ENCODE assay signal across 22 cellular contexts in genomic region chr15:65300924-65301441, GRCh38. TPM values are rescaled to one million over a fixed set of nuclear protein-coding genes. Genes with fewer than 3 reads are reported as not detected.
DNase-seq lines count a peak whose midpoint lies in the region; ATAC-seq and TF ChIP-seq lines count a peak whose summit lies in the region.
"Had no signal": no experiment of that assay in that cellular context is flagged by ENCODE, and none has a peak within 500 bp of the region (broad histone marks: within the 10 kb centered on the region; RNA-seq: fewer than 3 reads in every experiment).

No MANE protein-coding gene starts in this region.

- H3K4me1 Mint-ChIP-seq in CD4-positive, CD25-positive, alpha-beta regulatory T cell = peaks cover 13 to 46% (median 33%) of the 10 kb centered on the region in 4 donors
- peaks cover 61% of the 10 kb centered on the region for H3K4me1 Mint-ChIP-seq in CD4-positive, alpha-beta T cell (ENCODE audit: low read depth)
- H3K4me1 Mint-ChIP-seq in activated CD8-positive, alpha-beta T cell treated with anti-CD3 and anti-CD28 coated beads, Interleukin-2, amount 10 ng/mL, durations not matched to agents 7 days and 5 days (ENCODE audit: low read depth) = peaks cover 60% of the 10 kb centered on the region
- H3K4me1 Mint-ChIP-seq in mesothelial cell of epicardium = peaks cover 25% of the 10 kb centered on the region

- no peak for TF ChIP-seq CTCF in CD4-positive, alpha-beta T cell (IDR thresholded peaks at IDR 0.05)
- TF ChIP-seq CTCF in mesothelial cell of epicardium (IDR thresholded peaks at IDR 0.05; ENCODE audit: unreplicated experiment) = no peak

- no peaks in the 10 kb centered on the region for H3K36me3 ChIP-seq in CD4-positive, CD25-positive, alpha-beta regulatory T cell (ENCODE audit: control insufficient read depth, insufficient read depth, low read length)
- H3K36me3 ChIP-seq: breast epithelium, transverse colon had no signal

- H3K36me3 Mint-ChIP-seq in CD4-positive, CD25-positive, alpha-beta regulatory T cell = no peaks in the 10 kb centered on the region
- peaks cover 29% of the 10 kb centered on the region for H3K36me3 Mint-ChIP-seq in CD4-positive, alpha-beta T cell (ENCODE audit: low read depth)
- peaks cover 7% of the 10 kb centered on the region for H3K36me3 Mint-ChIP-seq in activated CD8-positive, alpha-beta T cell treated with anti-CD3 and anti-CD28 coated beads, Interleukin-2, amount 10 ng/mL, durations not matched to agents 7 days and 5 days (ENCODE audit: low read depth)
- H3K36me3 Mint-ChIP-seq in mesothelial cell of epicardium = no peaks in the 10 kb centered on the region

- DNase-seq in CD4-positive, CD25-positive, alpha-beta regulatory T cell = no peak
- no peak for DNase-seq in CD4-positive, alpha-beta T cell
- no peak for DNase-seq in activated CD8-positive, alpha-beta T cell treated with anti-CD3 and anti-CD28 coated beads, Interleukin-2, amount 10 ng/mL, durations not matched to agents 7 days and 5 days
- DNase-seq in mesothelial cell of epicardium (ENCODE audit: low spot score in 2 of 2, unreplicated experiment in 2 of 2) (no peak), SK-N-DZ (ENCODE audit: low spot score) (no peak), LoVo (ENCODE audit: low spot score) (no peak)
- DNase-seq: DMS79, foreskin fibroblast, HCEC 1CT, left cardiac atrium, NCI-H1930, NCI-H345, nephron progenitor cell, psoas muscle had no signal

- no peak for ATAC-seq in CD4-positive, CD25-positive, alpha-beta regulatory T cell (ENCODE audit: low read depth in 2 of 2)
- no peak for ATAC-seq in CD4-positive, alpha-beta T cell (ENCODE audit: poor library complexity)
- no peak for ATAC-seq in activated CD8-positive, alpha-beta T cell treated with anti-CD3 and anti-CD28 coated beads, Interleukin-2, amount 10 ng/mL, durations not matched to agents 7 days and 5 days
- ATAC-seq in HG03280 (IDR thresholded peaks at IDR 0.05; ENCODE audit: unreplicated experiment) = no peak
- ATAC-seq: left cardiac atrium, psoas muscle had no signal

- intact Hi-C loops in CD4-positive, alpha-beta T cell (cut with DNase I, micrococcal nuclease) = loop anchor here in 1 of 2 experiments (5.0 to 10.0 kb wide), 3 partner anchors 269 to 466 kb away; partner anchors contain the start of gene INTS14

- H3K4me3 Mint-ChIP-seq in CD4-positive, CD25-positive, alpha-beta regulatory T cell = peak overlapping the region in 1 of 4 donors; percentile 87
- H3K4me3 Mint-ChIP-seq in CD4-positive, alpha-beta T cell = peak overlapping the region; percentile 92
- H3K4me3 Mint-ChIP-seq in activated CD8-positive, alpha-beta T cell treated with anti-CD3 and anti-CD28 coated beads, Interleukin-2, amount 10 ng/mL, durations not matched to agents 7 days and 5 days = no peak overlapping the region
- peak overlapping the region; percentile 39 for H3K4me3 Mint-ChIP-seq in mesothelial cell of epicardium

- CTCF ChIA-PET in CD4-positive, alpha-beta T cell (lab: Charles Lee) = interaction anchor here (1.2 kb wide), 1 partner anchor 14 kb away, joined by 3 read pairs; the partner anchor contains the start of gene PARP16
- CTCF ChIA-PET in activated CD8-positive, alpha-beta T cell treated with anti-CD3 and anti-CD28 coated beads, Interleukin-2, amount 10 ng/mL, durations not matched to agents 7 days and 5 days (lab: Charles Lee) = interaction anchor here (1.0 to 2.0 kb wide), 5 partner anchors 14 to 267 kb away, joined by 3 to 9 read pairs (median 4); partner anchors contain the start of gene PARP16

- H3K4me3 ChIP-seq in CD4-positive, CD25-positive, alpha-beta regulatory T cell (ENCODE audit: low read depth, low read length) = no peak overlapping the region
- H3K4me3 ChIP-seq: breast epithelium, psoas muscle, transverse colon had no signal

- H3K4me1 ChIP-seq in CD4-positive, CD25-positive, alpha-beta regulatory T cell (ENCODE audit: control insufficient read depth, insufficient read depth, low read length, poor library complexity, severe bottlenecking) = peaks cover 27% of the 10 kb centered on the region
- H3K4me1 ChIP-seq: breast epithelium had no signal

- H3K27me3 Mint-ChIP-seq in CD4-positive, CD25-positive, alpha-beta regulatory T cell = peaks cover 19% of the 10 kb centered on the region
- peaks cover 8% of the 10 kb centered on the region for H3K27me3 Mint-ChIP-seq in CD4-positive, alpha-beta T cell
- no peaks in the 10 kb centered on the region for H3K27me3 Mint-ChIP-seq in activated CD8-positive, alpha-beta T cell treated with anti-CD3 and anti-CD28 coated beads, Interleukin-2, amount 10 ng/mL, durations not matched to agents 7 days and 5 days (ENCODE audit: low read depth)
- no peaks in the 10 kb centered on the region for H3K27me3 Mint-ChIP-seq in mesothelial cell of epicardium (ENCODE audit: low read depth)

- H3K27me3 ChIP-seq in CD4-positive, CD25-positive, alpha-beta regulatory T cell (ENCODE audit: control insufficient read depth, insufficient read depth, low read length) = no peaks in the 10 kb centered on the region
- H3K27me3 ChIP-seq in CD4-positive, alpha-beta T cell (ENCODE audit: control insufficient read depth, insufficient read depth, low read length) = no peaks in the 10 kb centered on the region
- H3K27me3 ChIP-seq: breast epithelium, transverse colon had no signal

- H3K27ac ChIP-seq in CD4-positive, CD25-positive, alpha-beta regulatory T cell (ENCODE audit: insufficient read depth, low read length, poor library complexity, severe bottlenecking) = no peak overlapping the region
- H3K27ac ChIP-seq in CD4-positive, alpha-beta T cell (ENCODE audit: low read depth, low read length) = no peak overlapping the region
- H3K27ac ChIP-seq: breast epithelium, psoas muscle had no signal

- H3K27ac Mint-ChIP-seq in CD4-positive, CD25-positive, alpha-beta regulatory T cell = peak overlapping the region in 2 of 3 donors; percentile 98
- H3K27ac Mint-ChIP-seq in CD4-positive, alpha-beta T cell = peak overlapping the region; percentile 91
- H3K27ac Mint-ChIP-seq in activated CD8-positive, alpha-beta T cell treated with anti-CD3 and anti-CD28 coated beads, Interleukin-2, amount 10 ng/mL, durations not matched to agents 7 days and 5 days = peak overlapping the region; percentile 92
- no peak overlapping the region for H3K27ac Mint-ChIP-seq in mesothelial cell of epicardium

- H3K9me3 Mint-ChIP-seq in CD4-positive, CD25-positive, alpha-beta regulatory T cell = peaks cover 0 to 2% (median 0%) of the 10 kb centered on the region in 7 donors
- no peaks in the 10 kb centered on the region for H3K9me3 Mint-ChIP-seq in CD4-positive, alpha-beta T cell
- no peaks in the 10 kb centered on the region for H3K9me3 Mint-ChIP-seq in activated CD8-positive, alpha-beta T cell treated with anti-CD3 and anti-CD28 coated beads, Interleukin-2, amount 10 ng/mL, durations not matched to agents 7 days and 5 days (ENCODE audit: insufficient read depth)
- no peaks in the 10 kb centered on the region for H3K9me3 Mint-ChIP-seq in mesothelial cell of epicardium
- H3K9me3 Mint-ChIP-seq: activated CD4-positive, alpha-beta memory T cell treated with anti-CD3 and anti-CD28 coated beads for 36 hours; activated T-cell treated with anti-CD3 and anti-CD28 coated beads, Interleukin-2, amount 50 U/mL, for 4 hours; nephron progenitor cell had no signal

- H3K9me3 ChIP-seq in CD4-positive, CD25-positive, alpha-beta regulatory T cell (ENCODE audit: control insufficient read depth in 2 of 2, low read length in 2 of 2) = no peaks in the 10 kb centered on the region
- H3K9me3 ChIP-seq in CD4-positive, alpha-beta T cell (ENCODE audit: control insufficient read depth, low read length) = no peaks in the 10 kb centered on the region
- H3K9me3 ChIP-seq: breast epithelium, psoas muscle, transverse colon had no signal

- POLR2A ChIA-PET in CD4-positive, alpha-beta T cell (lab: Charles Lee) = interaction anchor here (1.2 to 7.0 kb wide), 5 partner anchors 14 to 230 kb away, joined by 3 to 136 read pairs (median 5); partner anchors contain the start of genes CLPX, HACD3 and PARP16
- POLR2A ChIA-PET in activated CD8-positive, alpha-beta T cell treated with anti-CD3 and anti-CD28 coated beads, Interleukin-2, amount 10 ng/mL, durations not matched to agents 7 days and 5 days (lab: Charles Lee) = interaction anchor here (0.9 to 2.9 kb wide), 7 partner anchors 14 to 267 kb away, joined by 3 to 42 read pairs (median 5); partner anchors contain the start of genes CLPX and PARP16

RNA-seq across cellular contexts. Expression of gene RNU5B-1, which starts 3.5 kb away (rescaled TPM):
- not detected for total RNA-seq in CD4-positive, CD25-positive, alpha-beta regulatory T cell
- polyA plus RNA-seq in CD4-positive, CD25-positive, alpha-beta regulatory T cell = not detected
- 10 to 100 TPM; 23.7 to 34.8 TPM for total RNA-seq in CD4-positive, alpha-beta T cell
- total RNA-seq in activated CD8-positive, alpha-beta T cell treated with anti-CD3 and anti-CD28 coated beads, Interleukin-2, amount 10 ng/mL, durations not matched to agents 7 days and 5 days = 10 to 100 TPM in 1 of 2 experiments, not detected in 1; 19.9 TPM
- total RNA-seq in mesothelial cell of epicardium = 16.2 to 27.9 TPM (median 19.7 TPM) in 3 replicates
- polyA plus RNA-seq in SK-N-DZ (2014; cell fraction: cytosol; rRNA removed) = not detected in 2 replicates
- not detected in 2 replicates for polyA plus RNA-seq in SK-N-DZ (2014; cell fraction: nucleus; rRNA removed)
- total RNA-seq: activated CD4-positive, alpha-beta memory T cell treated with anti-CD3 and anti-CD28 coated beads for 36 hours; breast epithelium; HT-29; transverse colon had no signal
- polyA plus RNA-seq: adipose tissue, psoas muscle had no signal

RNA-seq across cellular contexts. Expression of gene RNU5A-1, which starts 5.1 kb away (rescaled TPM):
- not detected for total RNA-seq in CD4-positive, CD25-positive, alpha-beta regulatory T cell
- not detected for polyA plus RNA-seq in CD4-positive, CD25-positive, alpha-beta regulatory T cell
- not detected for total RNA-seq in CD4-positive, alpha-beta T cell
- total RNA-seq in activated CD8-positive, alpha-beta T cell treated with anti-CD3 and anti-CD28 coated beads, Interleukin-2, amount 10 ng/mL, durations not matched to agents 7 days and 5 days = not detected
- not detected in 3 replicates for total RNA-seq in mesothelial cell of epicardium
- not detected in 2 replicates for polyA plus RNA-seq in SK-N-DZ (2014; cell fraction: cytosol; rRNA removed)
- polyA plus RNA-seq in SK-N-DZ (2014; cell fraction: nucleus; rRNA removed) = not detected in 2 replicates
- total RNA-seq: activated CD4-positive, alpha-beta memory T cell treated with anti-CD3 and anti-CD28 coated beads for 36 hours; activated T-cell treated with anti-CD3 and anti-CD28 coated beads, Interleukin-2, amount 50 U/mL, for 4 hours; breast epithelium; HT-29; left cardiac atrium; mesenteric fat pad; psoas muscle; transverse colon had no signal
- polyA plus RNA-seq: adipose tissue, psoas muscle had no signal

RNA-seq across cellular contexts. Expression of gene PARP16, which starts 14.3 kb away (rescaled TPM):
- total RNA-seq in CD4-positive, CD25-positive, alpha-beta regulatory T cell = 14.9 TPM
- polyA plus RNA-seq in CD4-positive, CD25-positive, alpha-beta regulatory T cell = 10 to 100 TPM; 20.4 to 25.9 (median 22.3) TPM
- total RNA-seq in CD4-positive, alpha-beta T cell = 10 to 100 TPM; 11.3 to 12.9 TPM
- total RNA-seq in activated CD8-positive, alpha-beta T cell treated with anti-CD3 and anti-CD28 coated beads, Interleukin-2, amount 10 ng/mL, durations not matched to agents 7 days and 5 days = 10 to 100 TPM; 17.0 to 19.3 TPM
- 17.7 to 21.0 TPM (median 18.6 TPM) in 3 replicates for total RNA-seq in mesothelial cell of epicardium
- 23.9 and 25.0 TPM in 2 replicates for polyA plus RNA-seq in SK-N-DZ (2014; cell fraction: cytosol; rRNA removed)
- 17.8 and 27.0 TPM in 2 replicates for polyA plus RNA-seq in SK-N-DZ (2014; cell fraction: nucleus; rRNA removed)
